8 cellular contexts compared by ENCODE assay signal in the genomic region with DNA sequence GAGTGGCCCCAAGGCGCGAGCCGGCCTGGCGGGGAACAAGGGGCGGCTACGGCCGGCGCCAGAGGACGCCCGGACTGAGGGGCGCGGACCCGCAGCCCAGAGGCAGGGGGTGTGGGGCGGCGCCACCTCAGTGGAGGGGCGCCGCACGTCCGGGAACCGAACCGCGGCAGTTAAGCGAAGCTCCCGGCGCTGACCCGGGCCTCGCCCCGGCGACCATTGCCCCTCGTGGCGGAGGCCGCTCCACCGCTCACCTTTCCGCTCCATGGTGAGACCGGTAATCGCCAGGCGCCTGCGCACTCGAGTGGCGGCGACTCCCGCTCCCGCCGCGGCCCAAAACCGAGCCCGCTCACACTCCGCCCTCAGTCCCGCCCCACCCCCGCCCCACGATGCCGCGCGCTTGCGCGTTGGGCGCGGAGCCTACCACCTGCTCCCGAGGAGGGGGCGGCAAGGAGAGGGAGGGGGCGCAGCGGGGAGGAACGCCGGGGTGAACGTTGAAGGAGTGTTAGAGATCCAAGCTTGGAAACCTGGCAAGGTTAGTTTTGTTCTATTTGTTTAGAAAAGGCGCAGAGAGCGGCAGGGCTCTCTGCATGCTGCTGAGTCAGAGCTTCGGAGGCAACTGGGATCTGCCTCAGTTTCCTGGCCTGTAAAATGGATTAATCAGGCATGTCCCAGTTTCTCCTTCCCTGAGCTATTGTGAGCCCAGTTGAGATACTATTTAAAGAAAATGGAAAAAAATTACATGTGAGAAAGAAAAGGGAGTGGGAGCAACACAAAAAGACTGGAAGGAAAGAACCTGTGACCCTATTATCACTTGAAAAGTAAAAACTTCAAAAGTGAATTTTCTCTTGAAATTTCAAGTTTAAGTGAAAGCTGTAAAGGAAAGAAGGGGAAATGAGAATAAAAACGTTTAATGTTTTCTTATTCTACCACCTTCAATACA. TPM values are rescaled to one million over a fixed set of nuclear protein-coding genes. Genes with fewer than 3 reads are reported as not detected.
A peak's percentile ranks its signal among the peaks of the same experiment; 100 is the strongest.
DNase-seq lines count a peak whose midpoint lies in the region; ATAC-seq and TF ChIP-seq lines count a peak whose summit lies in the region.

A gene (minus strand): TSS at position 306 of the 940 bp plus-strand sequence. CDS start 42 bp downstream, at position 264.

- H3K27me3 Mint-ChIP-seq in WTC11 (ENCODE audit: low read depth): peaks cover 4% of the 10 kb centered on the region; the same call in 1 of the 2 replicates
- peaks cover 0 to 13% (median 2%) of the 10 kb centered on the region in 3 donors for H3K27me3 Mint-ChIP-seq in immature natural killer cell (ENCODE audit: low read depth in 3 of 3)

- H3K27ac Mint-ChIP-seq in WTC11 (peak within 1 kb of the TSS; percentile 98), immature natural killer cell (peak within 1 kb of the TSS; percentile 88 to 96 (median 92))

- CTCF ChIA-PET in AG04449 (lab: Yijun Ruan, JAX): interaction anchor here (0.7 to 1.7 kb wide), 3 partner anchors 14 to 174 kb away, joined by 3 to 7 read pairs (median 3); no protein-coding TSS in a partner anchor
- CTCF ChIA-PET in WTC11 (lab: Charles Lee): interaction anchor here (0.7 to 1.4 kb wide), 2 partner anchors 107 to 210 kb away, joined by 3 read pairs; a partner anchor contains a TSS

- DNase-seq in AG04449 (ENCODE audit: low read depth, low spot score) (no peak), NCI-H2196 (lab: John Stamatoyannopoulos, UW; ENCODE audit: unreplicated experiment) (peak; percentile 91), WTC11 (ENCODE audit: low spot score) (peak; percentile 92), cardiac fibroblast (ENCODE audit: low read depth in 2 of 2) (peak; percentile 81 to 84), immature natural killer cell (peak; percentile 81 to 85 (median 85)), smooth muscle cell of the brain vasculature (ENCODE audit: low read depth, low spot score) (peak; percentile 40)

- POLR2A ChIA-PET in AG04449 (lab: Yijun Ruan, JAX) (no interaction called here), WTC11 (lab: Charles Lee) (interaction anchor here (0.5 to 1.0 kb wide), 4 partner anchors 11 to 106 kb away, joined by 3 to 5 read pairs (median 4); a partner anchor contains a TSS)

- ATAC-seq in GM18870 (IDR thresholded peaks at IDR 0.05; ENCODE audit: unreplicated experiment): peak; percentile 40
- peak; percentile 77 for ATAC-seq in HG03108 (IDR thresholded peaks at IDR 0.05; ENCODE audit: unreplicated experiment)
- ATAC-seq in WTC11: peak; percentile 86

- H3K4me3 ChIP-seq in AG04449 (ENCODE audit: low read depth, low read length): peak within 1 kb of the TSS; percentile 76
- peak within 1 kb of the TSS; percentile 69 to 83 for H3K4me3 ChIP-seq in cardiac fibroblast (replicated peaks in 1 of 2; ENCODE audit: low read depth in 2 of 2, low read length in 2 of 2)

- peak within 1 kb of the TSS; percentile 99 for H3K4me3 Mint-ChIP-seq in WTC11
- H3K4me3 Mint-ChIP-seq in immature natural killer cell: peak within 1 kb of the TSS; percentile 92 to 98 (median 96)

- H3K4me1 Mint-ChIP-seq in WTC11 (peaks cover 32% of the 10 kb centered on the region), immature natural killer cell (peaks cover 39 to 55% of the 10 kb centered on the region in 2 donors)

- TF ChIP-seq CTCF in AG04449 (IDR thresholded peaks at IDR 0.05; ENCODE audit: insufficient read depth, low read length, missing control alignments) (no peak), WTC11 (IDR thresholded peaks at IDR 0.05) (no peak), cardiac fibroblast (IDR thresholded peaks at IDR 0.05; ENCODE audit: low read depth, low read length) (no peak)

- peaks cover 25% of the 10 kb centered on the region for H3K36me3 Mint-ChIP-seq in WTC11
- H3K36me3 Mint-ChIP-seq in immature natural killer cell: peaks cover 0 to 6% (median 0%) of the 10 kb centered on the region in 3 donors

- H3K9me3 Mint-ChIP-seq in WTC11 (no peaks in the 10 kb centered on the region), immature natural killer cell (no peaks in the 10 kb centered on the region)

TF ChIP-seq in WTC11, 78 proteins besides CTCF, POLR2A, EP300 and RAD21 (continues in another document):
- TF ChIP-seq, protein P1, sequence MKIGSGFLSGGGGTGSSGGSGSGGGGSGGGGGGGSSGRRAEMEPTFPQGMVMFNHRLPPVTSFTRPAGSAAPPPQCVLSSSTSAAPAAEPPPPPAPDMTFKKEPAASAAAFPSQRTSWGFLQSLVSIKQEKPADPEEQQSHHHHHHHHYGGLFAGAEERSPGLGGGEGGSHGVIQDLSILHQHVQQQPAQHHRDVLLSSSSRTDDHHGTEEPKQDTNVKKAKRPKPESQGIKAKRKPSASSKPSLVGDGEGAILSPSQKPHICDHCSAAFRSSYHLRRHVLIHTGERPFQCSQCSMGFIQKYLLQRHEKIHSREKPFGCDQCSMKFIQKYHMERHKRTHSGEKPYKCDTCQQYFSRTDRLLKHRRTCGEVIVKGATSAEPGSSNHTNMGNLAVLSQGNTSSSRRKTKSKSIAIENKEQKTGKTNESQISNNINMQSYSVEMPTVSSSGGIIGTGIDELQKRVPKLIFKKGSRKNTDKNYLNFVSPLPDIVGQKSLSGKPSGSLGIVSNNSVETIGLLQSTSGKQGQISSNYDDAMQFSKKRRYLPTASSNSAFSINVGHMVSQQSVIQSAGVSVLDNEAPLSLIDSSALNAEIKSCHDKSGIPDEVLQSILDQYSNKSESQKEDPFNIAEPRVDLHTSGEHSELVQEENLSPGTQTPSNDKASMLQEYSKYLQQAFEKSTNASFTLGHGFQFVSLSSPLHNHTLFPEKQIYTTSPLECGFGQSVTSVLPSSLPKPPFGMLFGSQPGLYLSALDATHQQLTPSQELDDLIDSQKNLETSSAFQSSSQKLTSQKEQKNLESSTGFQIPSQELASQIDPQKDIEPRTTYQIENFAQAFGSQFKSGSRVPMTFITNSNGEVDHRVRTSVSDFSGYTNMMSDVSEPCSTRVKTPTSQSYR (CRISPR knock-in tag; IDR thresholded peaks at IDR 0.05): peak; percentile 20; the same call in 1 of the 2 replicates
- TF ChIP-seq, protein P2, sequence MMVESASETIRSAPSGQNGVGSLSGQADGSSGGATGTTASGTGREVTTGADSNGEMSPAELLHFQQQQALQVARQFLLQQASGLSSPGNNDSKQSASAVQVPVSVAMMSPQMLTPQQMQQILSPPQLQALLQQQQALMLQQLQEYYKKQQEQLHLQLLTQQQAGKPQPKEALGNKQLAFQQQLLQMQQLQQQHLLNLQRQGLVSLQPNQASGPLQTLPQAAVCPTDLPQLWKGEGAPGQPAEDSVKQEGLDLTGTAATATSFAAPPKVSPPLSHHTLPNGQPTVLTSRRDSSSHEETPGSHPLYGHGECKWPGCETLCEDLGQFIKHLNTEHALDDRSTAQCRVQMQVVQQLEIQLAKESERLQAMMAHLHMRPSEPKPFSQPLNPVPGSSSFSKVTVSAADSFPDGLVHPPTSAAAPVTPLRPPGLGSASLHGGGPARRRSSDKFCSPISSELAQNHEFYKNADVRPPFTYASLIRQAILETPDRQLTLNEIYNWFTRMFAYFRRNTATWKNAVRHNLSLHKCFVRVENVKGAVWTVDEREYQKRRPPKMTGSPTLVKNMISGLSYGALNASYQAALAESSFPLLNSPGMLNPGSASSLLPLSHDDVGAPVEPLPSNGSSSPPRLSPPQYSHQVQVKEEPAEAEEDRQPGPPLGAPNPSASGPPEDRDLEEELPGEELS (CRISPR knock-in tag; IDR thresholded peaks at IDR 0.05): peak; percentile 75
- TF ChIP-seq, protein P3, sequence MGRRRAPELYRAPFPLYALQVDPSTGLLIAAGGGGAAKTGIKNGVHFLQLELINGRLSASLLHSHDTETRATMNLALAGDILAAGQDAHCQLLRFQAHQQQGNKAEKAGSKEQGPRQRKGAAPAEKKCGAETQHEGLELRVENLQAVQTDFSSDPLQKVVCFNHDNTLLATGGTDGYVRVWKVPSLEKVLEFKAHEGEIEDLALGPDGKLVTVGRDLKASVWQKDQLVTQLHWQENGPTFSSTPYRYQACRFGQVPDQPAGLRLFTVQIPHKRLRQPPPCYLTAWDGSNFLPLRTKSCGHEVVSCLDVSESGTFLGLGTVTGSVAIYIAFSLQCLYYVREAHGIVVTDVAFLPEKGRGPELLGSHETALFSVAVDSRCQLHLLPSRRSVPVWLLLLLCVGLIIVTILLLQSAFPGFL (CRISPR knock-in tag; IDR thresholded peaks at IDR 0.05; ENCODE audit: borderline replicate concordance): no peak
- TF ChIP-seq, protein P4, sequence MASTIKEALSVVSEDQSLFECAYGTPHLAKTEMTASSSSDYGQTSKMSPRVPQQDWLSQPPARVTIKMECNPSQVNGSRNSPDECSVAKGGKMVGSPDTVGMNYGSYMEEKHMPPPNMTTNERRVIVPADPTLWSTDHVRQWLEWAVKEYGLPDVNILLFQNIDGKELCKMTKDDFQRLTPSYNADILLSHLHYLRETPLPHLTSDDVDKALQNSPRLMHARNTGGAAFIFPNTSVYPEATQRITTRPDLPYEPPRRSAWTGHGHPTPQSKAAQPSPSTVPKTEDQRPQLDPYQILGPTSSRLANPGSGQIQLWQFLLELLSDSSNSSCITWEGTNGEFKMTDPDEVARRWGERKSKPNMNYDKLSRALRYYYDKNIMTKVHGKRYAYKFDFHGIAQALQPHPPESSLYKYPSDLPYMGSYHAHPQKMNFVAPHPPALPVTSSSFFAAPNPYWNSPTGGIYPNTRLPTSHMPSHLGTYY (CRISPR knock-in tag; IDR thresholded peaks at IDR 0.05): no peak
- TF ChIP-seq NR2C2 (CRISPR knock-in tag; IDR thresholded peaks at IDR 0.05): no peak
- TF ChIP-seq JUN (CRISPR knock-in tag; IDR thresholded peaks at IDR 0.05): 0 out of 2 replicates have a peak, but pooled peaks have one; percentile 31
- TF ChIP-seq OVOL2 (CRISPR knock-in tag; IDR thresholded peaks at IDR 0.05; ENCODE audit: borderline replicate concordance): no peak
- TF ChIP-seq FOXK1 (CRISPR knock-in tag; IDR thresholded peaks at IDR 0.05): 0 out of 2 replicates have a peak, but pooled peaks have one; percentile 64

RNA-seq across cellular contexts. Expression of the gene that starts here (rescaled TPM):
- 94.9 to 102 TPM (median 100.0 TPM) in 3 replicates for total RNA-seq in WTC11 (2021)
- polyA plus RNA-seq in immature natural killer cell: 10 to 100 TPM; 34.4 to 44.7 (median 34.7) TPM
